ENCODE assay signal across 15 cellular contexts in genomic region chr16:48627148-48627547, GRCh38. TPM values are rescaled to one million over a fixed set of nuclear protein-coding genes. Genes with fewer than 3 reads are reported as not detected.
DNase-seq lines count a peak whose midpoint lies in the region; ATAC-seq and TF ChIP-seq lines count a peak whose summit lies in the region.
"Had no signal": no experiment of that assay in that cellular context is flagged by ENCODE, and none has a peak within 500 bp of the region (broad histone marks: within the 10 kb centered on the region; RNA-seq: fewer than 3 reads in every experiment).

No MANE protein-coding gene starts in this region.

- DNase-seq in right atrium auricular region (ENCODE audit: low spot score) (peak; percentile 40), Right ventricle myocardium inferior (ENCODE audit: missing footprints) (no peak), coronary artery (ENCODE audit: low spot score) (peak; percentile 5), osteocyte (ENCODE audit: extremely low spot score, unreplicated experiment) (peak; percentile 15), glutamatergic neuron (no peak)
- DNase-seq in stimulated activated naive CD4-positive, alpha-beta T cell treated with Interleukin-2 at 50 U/mL for 16 hours (lab: John Stamatoyannopoulos, UW), result no peak
- DNase-seq: ACHN; Calu3; CD4-positive, alpha-beta T cell; DMS 273 treated with DMSO at 0.1 percent for 48 hours; GM23248; IMR-90 had no signal

- peaks cover 19% of the 10 kb centered on the region for H3K4me1 Mint-ChIP-seq in osteocyte (ENCODE audit: unreplicated experiment)
- peaks cover 8% of the 10 kb centered on the region for H3K4me1 Mint-ChIP-seq in glutamatergic neuron (ENCODE audit: low read depth, unreplicated experiment)

- H3K36me3 Mint-ChIP-seq in osteocyte (ENCODE audit: unreplicated experiment) (no peaks in the 10 kb centered on the region), glutamatergic neuron (ENCODE audit: unreplicated experiment) (no peaks in the 10 kb centered on the region)

- H3K9me3 ChIP-seq in right atrium auricular region, result no peaks in the 10 kb centered on the region
- H3K9me3 ChIP-seq: BLaER1 treated with 17β-estradiol and CSF1 and Interleukin-3, amounts not matched to agents 10 nM and 100 nM had no signal

- intact Hi-C loops in Right ventricle myocardium inferior (cut with DNase I), result no loop called here

- ATAC-seq in Right ventricle myocardium inferior (no peak), GM19351 (IDR thresholded peaks at IDR 0.05; ENCODE audit: unreplicated experiment) (no peak)
- ATAC-seq: HCT116 had no signal

- no peaks in the 10 kb centered on the region for H3K27me3 ChIP-seq in right atrium auricular region
- H3K27me3 ChIP-seq: BLaER1 treated with 17β-estradiol and CSF1 and Interleukin-3, amounts not matched to agents 10 nM and 100 nM had no signal

- no peak overlapping the region for H3K4me3 ChIP-seq in right atrium auricular region
- no peak overlapping the region for H3K4me3 ChIP-seq in coronary artery
- H3K4me3 ChIP-seq: BLaER1 treated with 17β-estradiol and CSF1 and Interleukin-3, amounts not matched to agents 10 nM and 100 nM; GM23248 had no signal

- H3K27ac Mint-ChIP-seq in osteocyte (ENCODE audit: unreplicated experiment) (no peak overlapping the region), glutamatergic neuron (ENCODE audit: unreplicated experiment) (no peak overlapping the region)
- H3K27ac Mint-ChIP-seq: CD4-positive, alpha-beta T cell had no signal

- TF ChIP-seq CTCF in right atrium auricular region (IDR thresholded peaks at IDR 0.05), result no peak
- no peak for TF ChIP-seq CTCF in coronary artery (IDR thresholded peaks at IDR 0.05)
- no peak for TF ChIP-seq CTCF in osteocyte (IDR thresholded peaks at IDR 0.05)
- no peak for TF ChIP-seq CTCF in glutamatergic neuron (IDR thresholded peaks at IDR 0.05; ENCODE audit: partially characterized antibody, unreplicated experiment)

- no peaks in the 10 kb centered on the region for H3K36me3 ChIP-seq in right atrium auricular region
- H3K36me3 ChIP-seq: BLaER1 treated with 17β-estradiol and CSF1 and Interleukin-3, amounts not matched to agents 10 nM and 100 nM had no signal

- H3K4me3 Mint-ChIP-seq in osteocyte (ENCODE audit: unreplicated experiment), result no peak overlapping the region
- H3K4me3 Mint-ChIP-seq in glutamatergic neuron (ENCODE audit: unreplicated experiment), result no peak overlapping the region
- H3K4me3 Mint-ChIP-seq: CD4-positive, alpha-beta T cell had no signal

- H3K27me3 Mint-ChIP-seq in osteocyte (ENCODE audit: unreplicated experiment) (peaks cover 12% of the 10 kb centered on the region), glutamatergic neuron (ENCODE audit: unreplicated experiment) (peaks cover 3% of the 10 kb centered on the region)

- H3K27ac ChIP-seq in right atrium auricular region (no peak overlapping the region), coronary artery (no peak overlapping the region)
- H3K27ac ChIP-seq: BLaER1 treated with 17β-estradiol and CSF1 and Interleukin-3, amounts not matched to agents 10 nM and 100 nM; GM23248 had no signal

- H3K4me1 ChIP-seq in right atrium auricular region, result peaks cover 0 to 22% of the 10 kb centered on the region in 2 donors

- no peaks in the 10 kb centered on the region for H3K9me3 Mint-ChIP-seq in osteocyte (ENCODE audit: unreplicated experiment)
- H3K9me3 Mint-ChIP-seq in glutamatergic neuron (ENCODE audit: unreplicated experiment), result no peaks in the 10 kb centered on the region
- H3K9me3 Mint-ChIP-seq: CD4-positive, alpha-beta T cell had no signal

RNA-seq across cellular contexts. Expression of gene N4BP1, which starts 17.2 kb away (rescaled TPM):
- 10 to 100 TPM; 12.3 to 15.0 TPM for total RNA-seq in right atrium auricular region
- total RNA-seq in Right ventricle myocardium inferior, result 23.6 TPM
- total RNA-seq in osteocyte, result 26.6 and 29.3 TPM in 2 replicates
- 45.7 TPM for total RNA-seq in glutamatergic neuron (ENCODE audit: unreplicated experiment)

Comparison
In these comparisons a context has a peak if more than half of its experiments do, and no peak if none do; other contexts are left out.
1. DNase-seq: peak in right atrium auricular region (single experiment), coronary artery (single experiment) and osteocyte (single experiment); none in Right ventricle myocardium inferior (single experiment), glutamatergic neuron (single experiment) and stimulated activated naive CD4-positive, alpha-beta T cell treated with Interleukin-2 at 50 U/mL for 16 hours (single experiment).